Comparison of ENCODE assay signal across 8 cellular contexts in genomic region chr4:120718979-120719566, GRCh38.
DNase-seq lines count a peak whose midpoint lies in the region; ATAC-seq and TF ChIP-seq lines count a peak whose summit lies in the region.

No MANE protein-coding gene starts in this region.

- H4K8ac ChIP-seq in trophoblast cell (ENCODE audit: low read depth, low read length): no peak overlapping the region

- H2BK5ac ChIP-seq in trophoblast cell (ENCODE audit: low read depth, low read length, poor library complexity): no peak overlapping the region

- TF ChIP-seq CTCF in fibroblast of lung (conservative IDR thresholded peaks at IDR 0.05 in 1 of 2, IDR thresholded peaks at IDR 0.05 in 1 of 2; ENCODE audit: low read depth in 1 of 2, low read length in 2 of 2): peak; percentile 86 to 89

- H3K4ac ChIP-seq in trophoblast cell (ENCODE audit: low read depth, low read length): no peak overlapping the region

- no peak overlapping the region for H2BK12ac ChIP-seq in trophoblast cell (ENCODE audit: low read length)

- peaks cover 33% of the 10 kb centered on the region for H3K79me1 ChIP-seq in trophoblast cell (ENCODE audit: low read length)

- H3K9ac ChIP-seq in fibroblast of lung (ENCODE audit: insufficient read depth, low read length) (no peak overlapping the region), trophoblast cell (ENCODE audit: low read length) (no peak overlapping the region)

- no peaks in the 10 kb centered on the region for H3K27me3 ChIP-seq in fibroblast of lung (ENCODE audit: control insufficient read depth, insufficient read depth, low read length)
- no peaks in the 10 kb centered on the region for H3K27me3 ChIP-seq in trophoblast cell (ENCODE audit: insufficient read depth, low read length)

- H3K27ac ChIP-seq in fibroblast of lung (ENCODE audit: insufficient read depth, low read length) (no peak overlapping the region), trophoblast cell (ENCODE audit: low read depth, low read length) (peak overlapping the region; percentile 63)

- DNase-seq in NCI-H510A treated with DMSO at 0.1 percent for 48 hours (lab: John Stamatoyannopoulos, UW) (peak; percentile 26), NCI-H510A (lab: John Stamatoyannopoulos, UW) (no peak), SIG-M5 treated with dmso at 0.1 percent for 504 hours (lab: John Stamatoyannopoulos, UW; ENCODE audit: unreplicated experiment) (peak; percentile 73), fibroblast of lung (ENCODE audit: low read depth in 2 of 2) (peak; percentile 40 to 60), trophoblast cell (peak in 1 of 2 donors; percentile 18), KG1 (lab: John Stamatoyannopoulos, UW) (no peak)

- H3K4me3 ChIP-seq in fibroblast of lung (replicated peaks in 1 of 4; ENCODE audit: control extremely low read depth in 1 of 4, insufficient read depth in 1 of 4, low read depth in 3 of 4, low read length in 4 of 4) (no peak overlapping the region), trophoblast cell (ENCODE audit: low read depth, low read length) (no peak overlapping the region)

- no peaks in the 10 kb centered on the region for H3K9me3 ChIP-seq in fibroblast of lung (ENCODE audit: control insufficient read depth, insufficient read depth, low read depth, low read length)
- no peaks in the 10 kb centered on the region for H3K9me3 ChIP-seq in trophoblast cell (ENCODE audit: insufficient read depth, low read depth, low read length)

- no peak overlapping the region for H3K14ac ChIP-seq in trophoblast cell (ENCODE audit: low read length)

- no peaks in the 10 kb centered on the region for H3K36me3 ChIP-seq in fibroblast of lung (ENCODE audit: control insufficient read depth, insufficient read depth, low read length)
- H3K36me3 ChIP-seq in trophoblast cell (ENCODE audit: control insufficient read depth in 1 of 2, insufficient read depth in 2 of 2, low read length in 2 of 2): no peaks in the 10 kb centered on the region

- H2AK5ac ChIP-seq in trophoblast cell (ENCODE audit: low read length): no peak overlapping the region

- H3K79me2 ChIP-seq in fibroblast of lung (ENCODE audit: control insufficient read depth, insufficient read depth, low read length): no peaks in the 10 kb centered on the region
- H3K79me2 ChIP-seq in trophoblast cell (ENCODE audit: control insufficient read depth, insufficient read depth, low read length, poor library complexity): no peaks in the 10 kb centered on the region

- ATAC-seq in GM19463 (IDR thresholded peaks at IDR 0.05; ENCODE audit: unreplicated experiment) (peak; percentile 85), HG03521 (IDR thresholded peaks at IDR 0.05; ENCODE audit: unreplicated experiment) (peak; percentile 52)

- no peaks in the 10 kb centered on the region for H4K20me1 ChIP-seq in fibroblast of lung (ENCODE audit: control insufficient read depth, extremely low read depth, insufficient read depth, low read length)

- no peak overlapping the region for H3K23ac ChIP-seq in trophoblast cell (ENCODE audit: low read length)

- no peak overlapping the region for H4K12ac ChIP-seq in trophoblast cell (ENCODE audit: low read depth, low read length)

- H3K4me2 ChIP-seq in fibroblast of lung (ENCODE audit: extremely low read depth, insufficient read depth, low read length) (no peak overlapping the region), trophoblast cell (ENCODE audit: low read length) (no peak overlapping the region)

- no peak overlapping the region for H4K91ac ChIP-seq in trophoblast cell (ENCODE audit: low read depth, low read length)

- WGBS in trophoblast cell (ENCODE audit: extremely low coverage, insufficient coverage, insufficient read length): no CpG with 5 or more reads among the region's 5 CpGs

- H2AFZ ChIP-seq in fibroblast of lung (ENCODE audit: low read length): no peak overlapping the region
- no peak overlapping the region for H2AFZ ChIP-seq in trophoblast cell (ENCODE audit: insufficient read depth, low read length, poor library complexity)

- H3K4me1 ChIP-seq in fibroblast of lung (ENCODE audit: control insufficient read depth, extremely low read depth, insufficient read depth, low read length) (peaks cover 2% of the 10 kb centered on the region), trophoblast cell (ENCODE audit: control insufficient read depth in 1 of 2, insufficient read depth in 2 of 2, low read length in 2 of 2) (peaks cover 0 to 6% of the 10 kb centered on the region in 2 experiments)

- H2BK120ac ChIP-seq in trophoblast cell (ENCODE audit: insufficient read depth, low read length, poor library complexity): no peak overlapping the region

- no peak overlapping the region for H3K18ac ChIP-seq in trophoblast cell (ENCODE audit: low read length)

Comparison
In these comparisons a context has a peak if more than half of its experiments do, and no peak if none do; other contexts are left out.
1. DNase-seq: peak in NCI-H510A treated with DMSO at 0.1 percent for 48 hours (single experiment), SIG-M5 treated with dmso at 0.1 percent for 504 hours (single experiment) and fibroblast of lung (2 of 2); none in NCI-H510A (single experiment) and KG1 (single experiment).